In the genomic region with DNA sequence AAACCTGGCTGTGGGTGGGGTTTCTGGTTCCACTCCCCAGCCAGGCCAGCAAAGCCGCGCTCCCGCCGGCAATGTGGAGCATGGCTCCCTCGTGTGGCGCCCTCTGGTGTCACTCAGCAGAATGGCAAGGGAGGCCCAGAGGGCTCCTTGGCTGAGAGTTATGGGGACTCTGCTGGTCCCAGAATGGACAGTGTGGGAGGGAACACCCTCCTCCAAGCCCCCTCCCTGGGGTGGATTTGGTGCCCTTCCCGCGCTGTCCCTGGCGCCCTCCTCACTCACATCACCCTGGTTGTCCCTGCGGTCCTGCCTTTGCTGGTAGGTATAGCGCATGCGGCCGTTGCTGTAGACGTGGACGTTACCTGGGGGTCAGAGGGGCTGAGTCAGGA, we compare ENCODE assay signal across 8 cellular contexts. TPM values are rescaled to one million over a fixed set of nuclear protein-coding genes. Genes with fewer than 3 reads are reported as not detected.
A peak's percentile ranks its signal among the peaks of the same experiment; 100 is the strongest.
DNase-seq lines count a peak whose midpoint lies in the region; TF ChIP-seq lines count a peak whose summit lies in the region.

No MANE protein-coding gene starts in this region.

- H3K9me3 ChIP-seq in mesenchymal stem cell (ENCODE audit: control insufficient read depth, low read length): no peaks in the 10 kb centered on the region

- no peak overlapping the region for H3K18ac ChIP-seq in mesenchymal stem cell (ENCODE audit: low read depth in 1 of 2, low read length in 2 of 2)

- peaks cover 43% of the 10 kb centered on the region for H3K4me1 Mint-ChIP-seq in activated CD4-positive, alpha-beta T cell treated with anti-CD3 and anti-CD28 coated beads, Interleukin-2, amount 10 ng/mL, durations not matched to agents 7 days and 5 days

- no peak overlapping the region for H3K4me3 Mint-ChIP-seq in activated CD4-positive, alpha-beta T cell treated with anti-CD3 and anti-CD28 coated beads, Interleukin-2, amount 10 ng/mL, durations not matched to agents 7 days and 5 days

- H2AK5ac ChIP-seq in mesenchymal stem cell (ENCODE audit: low read length, severe bottlenecking): peak overlapping the region; percentile 12

- peak; percentile 70 for DNase-seq in GM06990 (ENCODE audit: extremely low read depth, insufficient read length)
- DNase-seq in LNCaP clone FGC (ENCODE audit: low read depth): no peak
- DNase-seq in activated CD4-positive, alpha-beta T cell treated with anti-CD3 and anti-CD28 coated beads, Interleukin-2, amount 10 ng/mL, durations not matched to agents 7 days and 5 days: peak; percentile 81
- no peak for DNase-seq in coronary artery (ENCODE audit: low spot score)
- peak; percentile 70 for DNase-seq in mesenchymal stem cell
- DNase-seq in substantia nigra (lab: John Stamatoyannopoulos, UW): peak in 31 of 49 donors; percentile 15 to 81 (median 51)
- DNase-seq in cortex of kidney (lab: John Stamatoyannopoulos, UW): no peak
- DNase-seq in LoVo (ENCODE audit: low spot score): no peak

- H2BK15ac ChIP-seq in mesenchymal stem cell (ENCODE audit: low read depth, poor library complexity, severe bottlenecking): no peak overlapping the region

- H2BK12ac ChIP-seq in mesenchymal stem cell (ENCODE audit: low read length in 2 of 2): peak overlapping the region in 1 of 2 experiments; percentile 49

- H3K23ac ChIP-seq in mesenchymal stem cell (ENCODE audit: low read length in 2 of 2): no peak overlapping the region

- H3K4me2 ChIP-seq in mesenchymal stem cell (ENCODE audit: low read length, poor library complexity, severe bottlenecking): no peak overlapping the region

- H3K27ac ChIP-seq in coronary artery: peak overlapping the region in 1 of 2 donors; percentile 41
- no peak overlapping the region for H3K27ac ChIP-seq in mesenchymal stem cell (ENCODE audit: low read length, poor library complexity, severe bottlenecking)
- H3K27ac ChIP-seq in substantia nigra (ENCODE audit: low read depth, low read length, poor library complexity, severe bottlenecking): peak overlapping the region; percentile 32

- TF ChIP-seq CTCF in GM06990 (IDR thresholded peaks at IDR 0.05; ENCODE audit: insufficient read depth, low read length, poor library complexity, severe bottlenecking): peak; percentile 98
- TF ChIP-seq CTCF in LNCaP clone FGC (IDR thresholded peaks at IDR 0.05; ENCODE audit: control insufficient read depth, extremely low read depth, insufficient read depth): peak; percentile 63
- TF ChIP-seq CTCF in coronary artery (IDR thresholded peaks at IDR 0.05): peak; percentile 95

- peaks cover 34% of the 10 kb centered on the region for H3K79me1 ChIP-seq in mesenchymal stem cell (replicated peaks; ENCODE audit: low read length, poor library complexity, severe bottlenecking)

- no peak overlapping the region for H3K14ac ChIP-seq in mesenchymal stem cell (ENCODE audit: low read length in 2 of 2)

- POLR2A ChIA-PET in activated CD4-positive, alpha-beta T cell treated with anti-CD3 and anti-CD28 coated beads, Interleukin-2, amount 10 ng/mL, durations not matched to agents 7 days and 5 days (lab: Charles Lee): no interaction called here

- CTCF ChIA-PET in activated CD4-positive, alpha-beta T cell treated with anti-CD3 and anti-CD28 coated beads, Interleukin-2, amount 10 ng/mL, durations not matched to agents 7 days and 5 days (lab: Charles Lee): interaction anchor here (0.6 to 4.0 kb wide), 6 partner anchors 8 to 252 kb away, joined by 3 to 20 read pairs (median 6); a partner anchor contains a TSS

- peaks cover 35% of the 10 kb centered on the region for H3K36me3 Mint-ChIP-seq in activated CD4-positive, alpha-beta T cell treated with anti-CD3 and anti-CD28 coated beads, Interleukin-2, amount 10 ng/mL, durations not matched to agents 7 days and 5 days (ENCODE audit: low read depth)

- no peak overlapping the region for H3K4me3 ChIP-seq in GM06990 (replicated peaks; ENCODE audit: low read depth, low read length)
- no peak overlapping the region for H3K4me3 ChIP-seq in LNCaP clone FGC (ENCODE audit: low read depth, low read length)
- H3K4me3 ChIP-seq in coronary artery: no peak overlapping the region
- no peak overlapping the region for H3K4me3 ChIP-seq in mesenchymal stem cell (ENCODE audit: insufficient read depth in 1 of 2, low read depth in 1 of 2, low read length in 2 of 2)

- peaks cover 45% of the 10 kb centered on the region for H3K36me3 ChIP-seq in GM06990 (ENCODE audit: control insufficient read depth, insufficient read depth, low read length)
- peaks cover 70 to 80% of the 10 kb centered on the region in 2 experiments for H3K36me3 ChIP-seq in mesenchymal stem cell (ENCODE audit: control insufficient read depth in 1 of 2, insufficient read depth in 2 of 2, low read depth in 1 of 2, low read length in 2 of 2)

- H3K27me3 ChIP-seq in GM06990 (replicated peaks; ENCODE audit: control insufficient read depth, insufficient read depth, low read length) (no peaks in the 10 kb centered on the region), mesenchymal stem cell (ENCODE audit: control insufficient read depth in 1 of 2, insufficient read depth in 1 of 2, low read length in 2 of 2) (no peaks in the 10 kb centered on the region)

- no peak overlapping the region for H2AFZ ChIP-seq in mesenchymal stem cell (ENCODE audit: low read depth, low read length)

- no peaks in the 10 kb centered on the region for H3K9me3 Mint-ChIP-seq in activated CD4-positive, alpha-beta T cell treated with anti-CD3 and anti-CD28 coated beads, Interleukin-2, amount 10 ng/mL, durations not matched to agents 7 days and 5 days

- no peak overlapping the region for H3K9ac ChIP-seq in mesenchymal stem cell (ENCODE audit: low read length)

- peak overlapping the region; percentile 55 for H4K8ac ChIP-seq in mesenchymal stem cell (ENCODE audit: low read length)

- no peaks in the 10 kb centered on the region for H3K27me3 Mint-ChIP-seq in activated CD4-positive, alpha-beta T cell treated with anti-CD3 and anti-CD28 coated beads, Interleukin-2, amount 10 ng/mL, durations not matched to agents 7 days and 5 days

- peaks cover 29% of the 10 kb centered on the region for H3K4me1 ChIP-seq in mesenchymal stem cell (ENCODE audit: control insufficient read depth, insufficient read depth, low read depth, low read length)

- H4K91ac ChIP-seq in mesenchymal stem cell (ENCODE audit: low read length): no peak overlapping the region

- H3K4ac ChIP-seq in mesenchymal stem cell (ENCODE audit: low read depth in 1 of 2, low read length in 2 of 2): peak overlapping the region in 1 of 2 experiments; percentile 66

- H3K27ac Mint-ChIP-seq in activated CD4-positive, alpha-beta T cell treated with anti-CD3 and anti-CD28 coated beads, Interleukin-2, amount 10 ng/mL, durations not matched to agents 7 days and 5 days: no peak overlapping the region

- 67% methylated on average over 13 of the region's 15 CpGs for WGBS in mesenchymal stem cell

- no peak overlapping the region for H2BK120ac ChIP-seq in mesenchymal stem cell (ENCODE audit: low read depth, low read length)

- H2BK5ac ChIP-seq in mesenchymal stem cell (ENCODE audit: low read depth, low read length, poor library complexity, severe bottlenecking): no peak overlapping the region

RNA-seq across cellular contexts. Expression of a gene that starts 14.2 kb away (rescaled TPM):
- 10 to 100 TPM; 31.8 to 34.5 TPM for total RNA-seq in activated CD4-positive, alpha-beta T cell treated with anti-CD3 and anti-CD28 coated beads, Interleukin-2, amount 10 ng/mL, durations not matched to agents 7 days and 5 days
- polyA plus RNA-seq in mesenchymal stem cell (2013, experiment 1 of 2): 28.6 TPM
- polyA plus RNA-seq in mesenchymal stem cell (2013, experiment 2 of 2): 27.7 TPM

Comparison
In these comparisons a context has a peak if more than half of its experiments do, and no peak if none do; other contexts are left out.
1. DNase-seq: peak in GM06990 (single experiment), activated CD4-positive, alpha-beta T cell treated with anti-CD3 and anti-CD28 coated beads, Interleukin-2, amount 10 ng/mL, durations not matched to agents 7 days and 5 days (single experiment), mesenchymal stem cell (single experiment) and substantia nigra (31 of 49); none in LNCaP clone FGC (single experiment), coronary artery (single experiment), cortex of kidney (single experiment) and LoVo (single experiment).
2. Peak in every context shown above with its lines, with median percentiles within 50 percentile points of each other: CTCF ChIP-seq.